12 cellular contexts compared by ENCODE assay signal in genomic region chr1:21999645-22000044, GRCh38. TPM values are rescaled to one million over a fixed set of nuclear protein-coding genes. Genes with fewer than 3 reads are reported as not detected.
DNase-seq lines count a peak whose midpoint lies in the region; FAIRE-seq and TF ChIP-seq lines count a peak whose summit lies in the region.
"Not testable (repeated sequence)": the region's sequence is repeated elsewhere in the genome, so short reads cannot be mapped to it uniquely, and the experiment has no call there.
"Had no signal": no experiment of that assay in that cellular context is flagged by ENCODE, and none has a peak within 500 bp of the region (broad histone marks: within the 10 kb centered on the region; RNA-seq: fewer than 3 reads in every experiment).

No MANE protein-coding gene starts in this region.

- TF ChIP-seq CTCF in RWPE1 (conservative IDR thresholded peaks at IDR 0.05; ENCODE audit: low read depth); MCF 10A (IDR thresholded peaks at IDR 0.05; ENCODE audit: unreplicated experiment); kidney (IDR thresholded peaks at IDR 0.05; ENCODE audit: borderline replicate concordance, extremely low read depth, insufficient read depth); prostate gland (IDR thresholded peaks at IDR 0.05): not testable (repeated sequence)

- BruUV-seq in MCF 10A (replicated peaks; lab: Mats Ljungman, UMichigan) = not testable (repeated sequence)

- not testable (repeated sequence) for FAIRE-seq in kidney (lab: Jason Lieb, UNC)

- CTCF ChIA-PET in RWPE1 (lab: Yijun Ruan, JAX); MCF 10A (lab: Yijun Ruan, JAX): not testable (repeated sequence)

- H3K27ac ChIP-seq in RWPE1; kidney (ENCODE audit: low read depth in 2 of 2, low read length in 2 of 2); prostate gland: not testable (repeated sequence)

- not testable (repeated sequence) for TF ChIP-seq POLR2A in prostate gland (IDR thresholded peaks at IDR 0.05)

- H3K4me3 Mint-ChIP-seq in MCF 10A (ENCODE audit: unreplicated experiment) = not testable (repeated sequence)

- not testable (repeated sequence) for H3K9me3 ChIP-seq in kidney (ENCODE audit: control insufficient read depth in 1 of 2, low read length in 2 of 2); prostate gland

- not testable (repeated sequence) for H3K27me3 ChIP-seq in prostate gland (replicated peaks; ENCODE audit: insufficient read depth)

- H3K27ac Mint-ChIP-seq in MCF 10A (ENCODE audit: low read depth, unreplicated experiment) = not testable (repeated sequence)

- DNase-seq in DMS 273 treated with DMSO at 0.1 percent for 48 hours (lab: John Stamatoyannopoulos, UW) (peak; percentile 73), NCI-H187 (lab: John Stamatoyannopoulos, UW) (peak; percentile 40 to 76), RWPE1 (ENCODE audit: low spot score) (peak; percentile 26), MCF 10A (ENCODE audit: unreplicated experiment) (peak; percentile 27), glomerular endothelial cell (ENCODE audit: extremely low read depth, low read depth, low spot score) (peak; percentile 23), kidney (peak; percentile 12), prostate gland (ENCODE audit: low spot score) (peak; percentile 42)

- not testable (repeated sequence) for H3K4me1 Mint-ChIP-seq in MCF 10A (ENCODE audit: insufficient read depth, unreplicated experiment)

- not testable (repeated sequence) for H3K36me3 ChIP-seq in kidney (ENCODE audit: control insufficient read depth in 1 of 2, insufficient read depth in 2 of 2, low read length in 2 of 2); prostate gland

- not testable (repeated sequence) for H3K9me3 Mint-ChIP-seq in MCF 10A (ENCODE audit: unreplicated experiment)

- not testable (repeated sequence) for H3K4me1 ChIP-seq in kidney (ENCODE audit: control insufficient read depth in 1 of 2, insufficient read depth in 1 of 2, low read depth in 1 of 2, low read length in 2 of 2); prostate gland (replicated peaks)

- not testable (repeated sequence) for H3K27me3 Mint-ChIP-seq in MCF 10A (ENCODE audit: insufficient read depth, unreplicated experiment)

- intact Hi-C loops in MCF 10A (cut with micrococcal nuclease); kidney (cut with DNase I); prostate gland (cut with DNase I): not testable (repeated sequence)

- H3K4me3 ChIP-seq in kidney (ENCODE audit: low read length in 2 of 2); prostate gland: not testable (repeated sequence)

- 29% methylated on average over 7 of the region's 7 CpGs for WGBS in prostate gland

- H3K9ac ChIP-seq in kidney (ENCODE audit: low read length in 2 of 2) = not testable (repeated sequence)

- POLR2A ChIA-PET in RWPE1 (lab: Yijun Ruan, JAX; ENCODE audit: low non-redundant PET); MCF 10A (lab: Yijun Ruan, JAX): not testable (repeated sequence)

- H3K36me3 Mint-ChIP-seq in MCF 10A (ENCODE audit: insufficient read depth, unreplicated experiment) = not testable (repeated sequence)

RNA-seq across cellular contexts. Expression of gene CELA3A, which starts 1.8 kb away (rescaled TPM):
- total RNA-seq in MCF 10A (2022) = not detected in 2 replicates
- not detected in 2 replicates for total RNA-seq in glomerular endothelial cell
- not detected for total RNA-seq in kidney
- not detected for polyA plus RNA-seq in kidney (ENCODE audit: insufficient read depth, low read depth, low replicate concordance)
- total RNA-seq in prostate gland = not detected
- total RNA-seq: CD4-positive, CD25-positive, alpha-beta regulatory T cell; GM23338; NCI-H460; Peyer's patch; SK-MEL-5 had no signal
- polyA plus RNA-seq: CD4-positive, CD25-positive, alpha-beta regulatory T cell; GM23338 had no signal

RNA-seq across cellular contexts. Expression of gene CELA3B, which starts 22.8 kb away (rescaled TPM):
- total RNA-seq in MCF 10A (2022) (not detected in 2 replicates), glomerular endothelial cell (not detected in 2 replicates), kidney (not detected), prostate gland (not detected)
- polyA plus RNA-seq in kidney (ENCODE audit: insufficient read depth, low read depth, low replicate concordance) = not detected
- total RNA-seq: CD4-positive, CD25-positive, alpha-beta regulatory T cell; GM23338; NCI-H460; Peyer's patch; SK-MEL-5 had no signal
- polyA plus RNA-seq: CD4-positive, CD25-positive, alpha-beta regulatory T cell; GM23338 had no signal

RNA-seq across cellular contexts. Expression of gene CDC42, which starts 52.9 kb away (rescaled TPM):
- total RNA-seq in MCF 10A (2022) (133 and 141 TPM in 2 replicates), glomerular endothelial cell (349 and 429 TPM in 2 replicates), kidney (248 TPM), prostate gland (100 to 1,000 TPM; 164 to 182 TPM)
- 207 TPM for polyA plus RNA-seq in kidney (ENCODE audit: insufficient read depth, low read depth, low replicate concordance)

Comparison
In these comparisons a context has a peak if more than half of its experiments do, and no peak if none do; other contexts are left out.
1. DNase-seq: peak in every context shown above with its lines; median percentile 73 in DMS 273 treated with DMSO at 0.1 percent for 48 hours; 58 in NCI-H187; 42 in prostate gland; 27 in MCF 10A; 26 in RWPE1; 23 in glomerular endothelial cell; 12 in kidney.